Comparison of ENCODE assay signal across 10 cellular contexts in the genomic region with DNA sequence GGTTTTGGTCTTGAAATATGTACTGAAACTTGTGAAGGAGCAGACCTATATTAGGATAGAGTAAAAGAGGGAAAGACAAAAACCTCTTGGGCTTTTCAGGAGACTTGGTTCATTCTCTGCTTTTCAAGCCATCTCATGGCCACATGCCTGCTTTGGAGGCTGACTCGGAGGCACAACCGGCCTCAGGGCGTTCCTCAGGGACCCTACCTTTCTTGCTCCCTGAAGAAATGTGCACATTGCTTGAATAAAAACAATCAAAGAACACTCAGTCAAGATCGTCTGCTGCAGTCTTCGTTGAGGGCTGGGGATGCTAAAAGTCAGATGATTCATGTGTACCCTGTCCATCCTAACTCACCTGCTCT. TPM values are rescaled to one million over a fixed set of nuclear protein-coding genes. Genes with fewer than 3 reads are reported as not detected.
DNase-seq lines count a peak whose midpoint lies in the region; ATAC-seq, FAIRE-seq and TF ChIP-seq lines count a peak whose summit lies in the region.
"Had no signal": no experiment of that assay in that cellular context is flagged by ENCODE, and none has a peak within 500 bp of the region (broad histone marks: within the 10 kb centered on the region; RNA-seq: fewer than 3 reads in every experiment).

No MANE protein-coding gene starts in this region.

- H3K36me3 ChIP-seq in SK-N-SH (replicated peaks in 1 of 2; ENCODE audit: control insufficient read depth in 1 of 2, insufficient read depth in 2 of 2, low read length in 1 of 2) (no peaks in the 10 kb centered on the region), mammary epithelial cell (ENCODE audit: insufficient read depth, low read length) (no peaks in the 10 kb centered on the region), tibial nerve (no peaks in the 10 kb centered on the region)

- no peak overlapping the region for H2AFZ ChIP-seq in SK-N-SH (ENCODE audit: low read depth)
- H2AFZ ChIP-seq in mammary epithelial cell (ENCODE audit: low read depth, low read length): no peak overlapping the region

- TF ChIP-seq EP300 in SK-N-SH (IDR thresholded peaks at IDR 0.05; ENCODE audit: borderline replicate concordance in 1 of 2, low read depth in 1 of 2, low read length in 1 of 2) (no peak), tibial nerve (IDR thresholded peaks at IDR 0.05) (no peak)

- no peaks in the 10 kb centered on the region for H3K79me2 ChIP-seq in SK-N-SH (ENCODE audit: insufficient read depth)
- no peaks in the 10 kb centered on the region for H3K79me2 ChIP-seq in mammary epithelial cell (ENCODE audit: insufficient read depth, low read length)

- no peaks in the 10 kb centered on the region for H3K9me2 ChIP-seq in SK-N-SH

- intact Hi-C loops in CD4-positive, alpha-beta T cell (cut with DNase I, micrococcal nuclease): loop anchor here (1.0 to 5.0 kb wide), 6 partner anchors 46 to 490 kb away; a partner anchor contains a TSS
- intact Hi-C loops in mammary epithelial cell (cut with micrococcal nuclease): loop anchor here (1.0 to 2.0 kb wide), 7 partner anchors 46 to 388 kb away; no protein-coding TSS in a partner anchor

- no peak overlapping the region for H3K4me3 ChIP-seq in SK-N-SH (ENCODE audit: low read depth in 2 of 2, low read length in 1 of 2)
- no peak overlapping the region for H3K4me3 ChIP-seq in mammary epithelial cell (replicated peaks in 1 of 3; ENCODE audit: insufficient read depth in 1 of 3, low read depth in 2 of 3, low read length in 3 of 3)
- no peak overlapping the region for H3K4me3 ChIP-seq in tibial nerve

- peaks cover 31% of the 10 kb centered on the region for H3K4me1 Mint-ChIP-seq in CD4-positive, alpha-beta T cell (ENCODE audit: low read depth)

- no peaks in the 10 kb centered on the region for H3K27me3 Mint-ChIP-seq in CD4-positive, alpha-beta T cell

- no peaks in the 10 kb centered on the region for H3K9me3 Mint-ChIP-seq in CD4-positive, alpha-beta T cell

- no peaks in the 10 kb centered on the region for H3K9me3 ChIP-seq in CD4-positive, alpha-beta T cell (ENCODE audit: control insufficient read depth, low read length)
- H3K9me3 ChIP-seq in SK-N-SH: no peaks in the 10 kb centered on the region
- H3K9me3 ChIP-seq in mammary epithelial cell (replicated peaks; ENCODE audit: insufficient read depth, low read length): no peaks in the 10 kb centered on the region
- H3K9me3 ChIP-seq in tibial nerve: no peaks in the 10 kb centered on the region

- H3K4me1 ChIP-seq in SK-N-SH (ENCODE audit: control insufficient read depth in 1 of 2, insufficient read depth in 2 of 2, low read depth in 1 of 2, low read length in 1 of 2) (no peaks in the 10 kb centered on the region; a peak in 1 of 4 replicates), mammary epithelial cell (ENCODE audit: insufficient read depth, low read length) (no peaks in the 10 kb centered on the region), tibial nerve (peaks cover 0 to 3% (median 0%) of the 10 kb centered on the region in 4 donors)

- no peak overlapping the region for H3K4me2 ChIP-seq in SK-N-SH
- no peak overlapping the region for H3K4me2 ChIP-seq in mammary epithelial cell (ENCODE audit: insufficient read depth, low read depth, low read length)

- no peak for TF ChIP-seq RAD21 in SK-N-SH (IDR thresholded peaks at IDR 0.05; ENCODE audit: low read length)

- dilution Hi-C loops in mammary epithelial cell (cut with HindIII; ENCODE audit: low sequenced_read_pairs): loop anchor here (25.0 kb wide), 1 partner anchor 285 kb away; no protein-coding TSS in a partner anchor

- DNase-seq in CD4-positive, alpha-beta T cell: no peak
- DNase-seq in SK-N-SH (peak; percentile 4), mammary epithelial cell (no peak), tibial nerve (ENCODE audit: low spot score in 2 of 2) (no peak)
- DNase-seq in stimulated activated CD4-positive, alpha-beta T cell treated with anti-CD3 and anti-CD28 coated beads, Interleukin-4, amount 100 ng/mL, for 4 hours: no peak

- no peaks in the 10 kb centered on the region for H3K36me3 Mint-ChIP-seq in CD4-positive, alpha-beta T cell (ENCODE audit: low read depth)

- no peak overlapping the region for H3K27ac ChIP-seq in CD4-positive, alpha-beta T cell (ENCODE audit: low read depth, low read length)
- H3K27ac ChIP-seq in SK-N-SH (ENCODE audit: low read depth in 2 of 2, low read length in 1 of 2): no peak overlapping the region
- H3K27ac ChIP-seq in mammary epithelial cell (ENCODE audit: insufficient read depth, low read depth, low read length): no peak overlapping the region
- H3K27ac ChIP-seq in tibial nerve: no peak overlapping the region

- peak overlapping the region; percentile 87 for H3K4me3 Mint-ChIP-seq in CD4-positive, alpha-beta T cell

- ATAC-seq in CD4-positive, alpha-beta T cell (ENCODE audit: poor library complexity): no peak
- peak; percentile 11 for ATAC-seq in GM18517 (IDR thresholded peaks at IDR 0.05; ENCODE audit: unreplicated experiment)

- no peak for TF ChIP-seq POLR2A in tibial nerve (IDR thresholded peaks at IDR 0.05)

- FAIRE-seq in islet of Langerhans (lab: Jason Lieb, UNC): peak; percentile 92

- H3K27me3 ChIP-seq in CD4-positive, alpha-beta T cell (ENCODE audit: control insufficient read depth, insufficient read depth, low read length): no peaks in the 10 kb centered on the region
- H3K27me3 ChIP-seq in SK-N-SH (ENCODE audit: insufficient read depth): no peaks in the 10 kb centered on the region
- no peaks in the 10 kb centered on the region for H3K27me3 ChIP-seq in mammary epithelial cell (ENCODE audit: insufficient read depth, low read length)
- no peaks in the 10 kb centered on the region for H3K27me3 ChIP-seq in tibial nerve

- H3F3A ChIP-seq in SK-N-SH (replicated peaks; ENCODE audit: insufficient read depth): no peaks in the 10 kb centered on the region

- BruUV-seq in mammary epithelial cell (replicated peaks; lab: Mats Ljungman, UMichigan): no TSS peak

- in situ Hi-C loops in mammary epithelial cell (cut with MboI; ENCODE audit: low sequenced_read_pairs in 2 of 2): loop anchor here (5.0 to 25.0 kb wide), 2 partner anchors 285 to 385 kb away; no protein-coding TSS in a partner anchor

- CTCF ChIA-PET in CD4-positive, alpha-beta T cell (lab: Charles Lee): interaction anchor here (0.5 to 2.8 kb wide), 25 partner anchors 36 to 502 kb away, joined by 3 to 28 read pairs (median 5); a partner anchor contains a TSS
- CTCF ChIA-PET in SK-N-SH (lab: Yijun Ruan, JAX) (interaction anchor here (0.6 to 3.3 kb wide), 52 partner anchors 9 to 575 kb away, joined by 3 to 44 read pairs (median 4); a partner anchor contains a TSS), mammary epithelial cell (lab: Charles Lee; ENCODE audit: low non-redundant PET) (interaction anchor here (0.6 to 0.7 kb wide), 2 partner anchors 97 to 134 kb away, joined by 3 to 5 read pairs; no protein-coding TSS in a partner anchor)

- POLR2A ChIA-PET in CD4-positive, alpha-beta T cell (lab: Charles Lee): interaction anchor here (0.8 to 2.8 kb wide), 14 partner anchors 41 to 924 kb away, joined by 3 to 41 read pairs (median 6); a partner anchor contains a TSS
- POLR2A ChIA-PET in SK-N-SH (lab: Yijun Ruan, JAX): no interaction called here

- H4K20me1 ChIP-seq in SK-N-SH (ENCODE audit: insufficient read depth) (no peaks in the 10 kb centered on the region), mammary epithelial cell (ENCODE audit: insufficient read depth, low read length) (no peaks in the 10 kb centered on the region)

- TF ChIP-seq CTCF in CD4-positive, alpha-beta T cell (IDR thresholded peaks at IDR 0.05): no peak
- no peak for TF ChIP-seq CTCF in SK-N-SH (IDR thresholded peaks at IDR 0.05)
- TF ChIP-seq CTCF in mammary epithelial cell (conservative IDR thresholded peaks at IDR 0.05 in 1 of 2, IDR thresholded peaks at IDR 0.05 in 1 of 2; ENCODE audit: extremely low read depth in 1 of 2, insufficient read depth in 1 of 2, low read depth in 1 of 2, low read length in 2 of 2): no peak
- peak in 1 of 5 experiments; percentile 4 for TF ChIP-seq CTCF in tibial nerve (IDR thresholded peaks at IDR 0.05)

- no peak overlapping the region for H3K9ac ChIP-seq in SK-N-SH
- H3K9ac ChIP-seq in mammary epithelial cell (ENCODE audit: insufficient read depth, low read length): no peak overlapping the region

- H3K27ac Mint-ChIP-seq in CD4-positive, alpha-beta T cell: peak overlapping the region; percentile 87

- 40% methylated on average over 5 of the region's 5 CpGs for WGBS in SK-N-SH (ENCODE audit: low lambda C conversion rate)
- WGBS in mammary epithelial cell (ENCODE audit: low coverage, missing lambda C conversion rate): 24% methylated on average over 5 of the region's 5 CpGs
- 50 to 57% methylated on average over 5 of the region's 5 CpGs for WGBS in tibial nerve, 2 donors

TF ChIP-seq in SK-N-SH, 30 proteins besides CTCF, POLR2A, EP300 and RAD21 (continues in another document):
- TF ChIP-seq YY1 (IDR thresholded peaks at IDR 0.05; ENCODE audit: low read depth) (no peak), MEF2A (IDR thresholded peaks at IDR 0.05; ENCODE audit: borderline replicate concordance, low read depth) (no peak), TAF1 (IDR thresholded peaks at IDR 0.05; ENCODE audit: borderline replicate concordance, low read depth, low read length) (no peak)
- TF ChIP-seq, protein P1, sequence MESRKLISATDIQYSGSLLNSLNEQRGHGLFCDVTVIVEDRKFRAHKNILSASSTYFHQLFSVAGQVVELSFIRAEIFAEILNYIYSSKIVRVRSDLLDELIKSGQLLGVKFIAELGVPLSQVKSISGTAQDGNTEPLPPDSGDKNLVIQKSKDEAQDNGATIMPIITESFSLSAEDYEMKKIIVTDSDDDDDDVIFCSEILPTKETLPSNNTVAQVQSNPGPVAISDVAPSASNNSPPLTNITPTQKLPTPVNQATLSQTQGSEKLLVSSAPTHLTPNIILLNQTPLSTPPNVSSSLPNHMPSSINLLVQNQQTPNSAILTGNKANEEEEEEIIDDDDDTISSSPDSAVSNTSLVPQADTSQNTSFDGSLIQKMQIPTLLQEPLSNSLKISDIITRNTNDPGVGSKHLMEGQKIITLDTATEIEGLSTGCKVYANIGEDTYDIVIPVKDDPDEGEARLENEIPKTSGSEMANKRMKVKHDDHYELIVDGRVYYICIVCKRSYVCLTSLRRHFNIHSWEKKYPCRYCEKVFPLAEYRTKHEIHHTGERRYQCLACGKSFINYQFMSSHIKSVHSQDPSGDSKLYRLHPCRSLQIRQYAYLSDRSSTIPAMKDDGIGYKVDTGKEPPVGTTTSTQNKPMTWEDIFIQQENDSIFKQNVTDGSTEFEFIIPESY (IDR thresholded peaks at IDR 0.05; ENCODE audit: borderline replicate concordance, low read depth): no peak

RNA-seq across cellular contexts. Expression of a gene that starts 1.0 kb away (rescaled TPM):
- total RNA-seq in CD4-positive, alpha-beta T cell: 1 to 10 TPM; 2.2 to 4.0 TPM
- polyA plus RNA-seq in SK-N-SH (2012; rRNA removed): 0.13 and 0.19 TPM in 2 replicates
- polyA plus RNA-seq in SK-N-SH (2012; cell fraction: cytosol; rRNA removed): 0.13 and 0.17 TPM in 2 replicates
- 0.05 TPM in 2 replicates for polyA plus RNA-seq in SK-N-SH (2012; cell fraction: nucleus; rRNA removed)
- total RNA-seq in mammary epithelial cell: under 1 TPM in 1 of 2 donors, not detected in 1; 0.17 TPM
- 0.03 TPM for polyA plus RNA-seq in mammary epithelial cell
- polyA minus RNA-seq in mammary epithelial cell: not detected
- total RNA-seq in tibial nerve: not detected
- total RNA-seq: MCF 10A, sciatic nerve had no signal
- polyA plus RNA-seq: neural cell had no signal

RNA-seq across cellular contexts. Expression of a gene that starts 57.5 kb away (rescaled TPM):
- total RNA-seq in CD4-positive, alpha-beta T cell: 1 to 10 TPM; 3.0 to 3.7 TPM
- polyA plus RNA-seq in SK-N-SH (2012; rRNA removed): 3.5 and 4.9 TPM in 2 replicates
- 2.5 and 2.7 TPM in 2 replicates for polyA plus RNA-seq in SK-N-SH (2012; cell fraction: cytosol; rRNA removed)
- polyA plus RNA-seq in SK-N-SH (2012; cell fraction: nucleus; rRNA removed): 10.6 and 18.4 TPM in 2 replicates
- 1 to 10 TPM; 5.7 to 6.4 TPM for total RNA-seq in mammary epithelial cell
- polyA plus RNA-seq in mammary epithelial cell: 3.0 TPM
- 2.8 TPM for polyA minus RNA-seq in mammary epithelial cell
- total RNA-seq in tibial nerve: 10 to 100 TPM in 1 of 4 donors, 1 to 10 TPM in 3; 6.3 to 10.5 (median 7.8) TPM
